Comparison of ENCODE assay signal across 10 cellular contexts in the genomic region with DNA sequence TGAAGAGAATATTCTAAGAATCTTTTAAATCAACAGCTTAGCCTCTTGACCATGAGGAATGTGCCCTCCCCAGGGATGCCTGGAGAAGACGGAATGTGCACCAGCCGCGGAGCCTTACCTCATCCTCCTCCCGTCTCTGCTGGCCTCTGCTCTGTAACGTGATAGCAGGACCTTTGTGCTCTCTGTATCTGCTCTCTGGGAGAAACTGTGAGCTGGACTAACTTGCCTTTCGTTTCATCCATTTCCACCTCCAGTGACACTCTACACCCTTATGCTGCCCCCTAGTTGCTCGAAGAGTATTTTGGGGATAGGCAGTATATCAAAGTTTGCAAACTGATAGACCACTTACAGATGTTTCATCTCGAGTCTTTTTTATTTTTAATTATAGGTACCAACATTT.
DNase-seq lines count a peak whose midpoint lies in the region; ATAC-seq and TF ChIP-seq lines count a peak whose summit lies in the region.
"Had no signal": no experiment of that assay in that cellular context is flagged by ENCODE, and none has a peak within 500 bp of the region (broad histone marks: within the 10 kb centered on the region; RNA-seq: fewer than 3 reads in every experiment).

No MANE protein-coding gene starts in this region.

- DNase-seq in GOT3 (lab: John Stamatoyannopoulos, UW), result peak; percentile 32
- peak; percentile 79 to 82 for DNase-seq in SJSA1 (ENCODE audit: low read depth in 1 of 2, low spot score in 2 of 2)
- peak in 1 of 2 donors; percentile 4 for DNase-seq in heart right ventricle
- DNase-seq in sciatic nerve (ENCODE audit: low spot score), result no peak
- DNase-seq in activated CD4-positive, alpha-beta T cell treated with anti-CD3 and anti-CD28 coated beads, Interleukin-2, amount 50 U/mL, for 48 hours, result no peak
- no peak for DNase-seq in activated T-cell treated with anti-CD3 and anti-CD28 coated beads, Interleukin-2, amount 50 U/mL, for 1 hour
- DNase-seq in activated effector memory CD4-positive, alpha-beta T cell treated with Interleukin-2 at 50 U/mL for 16 hours, result no peak
- no peak for DNase-seq in NCI-H446 treated with DMSO at 0.1 percent for 48 hours (lab: John Stamatoyannopoulos, UW)
- DNase-seq: NCI-H1092; stimulated activated naive CD8-positive, alpha-beta T cell treated with anti-CD3 and anti-CD28 coated beads, Interleukin-15, Interleukin-2, amounts not matched to agents 100 U/mL and 50 U/mL, for 24 hours had no signal

- 8 to 18% methylated on average over 8 of the region's 8 CpGs for WGBS in heart right ventricle, 2 donors

- no peaks in the 10 kb centered on the region for H3K9me3 ChIP-seq in SJSA1 (replicated peaks)
- peaks cover 0 to 14% (median 6%) of the 10 kb centered on the region in 11 donors for H3K9me3 ChIP-seq in heart right ventricle

- no peak overlapping the region for H3K4me3 ChIP-seq in SJSA1
- H3K4me3 ChIP-seq in heart right ventricle, result no peak overlapping the region

- no peaks in the 10 kb centered on the region for H3K36me3 ChIP-seq in SJSA1
- no peaks in the 10 kb centered on the region for H3K36me3 ChIP-seq in heart right ventricle

- ATAC-seq in heart right ventricle (peak in 7 of 8 donors; percentile 58 to 80 (median 65)), sciatic nerve (peak; percentile 97)
- ATAC-seq: stimulated activated naive CD8-positive, alpha-beta T cell treated with anti-CD3 and anti-CD28 coated beads, Interleukin-15, Interleukin-2, amounts not matched to agents 100 U/mL and 50 U/mL, for 24 hours had no signal

- H3K27ac ChIP-seq in SJSA1 (peak overlapping the region; percentile 64), heart right ventricle (no peak overlapping the region)

- intact Hi-C loops in heart right ventricle (cut with DNase I) (loop anchor here in 6 of 10 donors (5.0 to 10.0 kb wide), 4 partner anchors 138 to 158 kb away; partner anchors contain the start of gene NPR3 (in 3 of the 6)), sciatic nerve (cut with DNase I) (no loop called here)

- peaks cover 17% of the 10 kb centered on the region for H3K4me1 ChIP-seq in SJSA1 (replicated peaks)
- peaks cover 0 to 9% (median 0%) of the 10 kb centered on the region in 9 donors for H3K4me1 ChIP-seq in heart right ventricle

- TF ChIP-seq CTCF in heart right ventricle (IDR thresholded peaks at IDR 0.05), result peak in 7 of 9 donors; percentile 30 to 52 (median 45)

- H3K27me3 ChIP-seq in SJSA1 (replicated peaks), result no peaks in the 10 kb centered on the region
- H3K27me3 ChIP-seq in heart right ventricle, result no peaks in the 10 kb centered on the region

Comparison
In these comparisons a context has a peak if more than half of its experiments do, and no peak if none do; other contexts are left out.
1. DNase-seq: peak in GOT3 (single experiment) and SJSA1 (2 of 2); none in sciatic nerve (single experiment), activated CD4-positive, alpha-beta T cell treated with anti-CD3 and anti-CD28 coated beads, Interleukin-2, amount 50 U/mL, for 48 hours (0 of 2), activated T-cell treated with anti-CD3 and anti-CD28 coated beads, Interleukin-2, amount 50 U/mL, for 1 hour (single experiment), activated effector memory CD4-positive, alpha-beta T cell treated with Interleukin-2 at 50 U/mL for 16 hours (single experiment) and NCI-H446 treated with DMSO at 0.1 percent for 48 hours (single experiment).